In genomic region chr4:89324671-89325070, GRCh38 we compare ENCODE assay signal across 9 cellular contexts. TPM values are rescaled to one million over a fixed set of nuclear protein-coding genes. Genes with fewer than 3 reads are reported as not detected.
DNase-seq lines count a peak whose midpoint lies in the region; ATAC-seq and TF ChIP-seq lines count a peak whose summit lies in the region.
"Had no signal": no experiment of that assay in that cellular context is flagged by ENCODE, and none has a peak within 500 bp of the region (broad histone marks: within the 10 kb centered on the region; RNA-seq: fewer than 3 reads in every experiment).

No MANE protein-coding gene starts in this region.

- peak overlapping the region; percentile 41 for H3K4me2 ChIP-seq in Karpas-422 (ENCODE audit: low read depth, low read length, poor library complexity, severe bottlenecking)

- 0 out of 2 replicates have a peak overlapping the region, but pooled peaks have one; percentile 4 for H3K9ac ChIP-seq in Karpas-422 (ENCODE audit: low read length)

- H3K4me1 ChIP-seq in Karpas-422 (ENCODE audit: low read length), result peaks cover 29% of the 10 kb centered on the region

- H3K27ac ChIP-seq in Karpas-422 (ENCODE audit: low read length), result peak overlapping the region; percentile 79

- H3K4me3 ChIP-seq in Karpas-422 (ENCODE audit: low read length) (0 out of 2 replicates have a peak overlapping the region, but pooled peaks have one; percentile 8), foreskin fibroblast (ENCODE audit: low read depth in 1 of 2, low read length in 2 of 2) (no peak overlapping the region)
- H3K4me3 ChIP-seq: skin epidermis had no signal

- H3K79me2 ChIP-seq in Karpas-422 (ENCODE audit: low read length), result no peaks in the 10 kb centered on the region

- peak overlapping the region; percentile 12; the same call in 1 of the 2 replicates for H2AFZ ChIP-seq in Karpas-422 (ENCODE audit: low read length)

- H3K9me3 ChIP-seq in Karpas-422 (ENCODE audit: low read length), result no peaks in the 10 kb centered on the region

- peak; percentile 38 for DNase-seq in GM10266 (ENCODE audit: extremely low spot score)
- DNase-seq in Karpas-422, result peak; percentile 90
- DNase-seq in foreskin fibroblast, result peak; percentile 23 to 26
- DNase-seq in stimulated activated CD4-positive, alpha-beta T cell treated with anti-CD3 and anti-CD28 coated beads, Interleukin-2, amount 100 ng/mL, for 24 hours, result no peak
- DNase-seq in stimulated activated CD4-positive, alpha-beta T cell treated with anti-CD3 and anti-CD28 coated beads, Interleukin-4, amount 100 ng/mL, for 1 hour, result no peak
- DNase-seq in activated naive CD4-positive, alpha-beta T cell treated with Interleukin-2 at 50 U/mL for 16 hours, result no peak
- DNase-seq in NCI-H1092 treated with DMSO at 0.1 percent for 48 hours (lab: John Stamatoyannopoulos, UW), result no peak

- ATAC-seq in GM21528 (IDR thresholded peaks at IDR 0.05; ENCODE audit: low FRiP score, unreplicated experiment), result peak; percentile 76

- no peak for TF ChIP-seq CTCF in GM10266 (IDR thresholded peaks at IDR 0.05; ENCODE audit: control insufficient read depth, insufficient read depth, low read depth, missing control alignments)
- TF ChIP-seq CTCF in foreskin fibroblast (IDR thresholded peaks at IDR 0.05; ENCODE audit: low read depth, low read length), result no peak

- no peaks in the 10 kb centered on the region for H4K20me1 ChIP-seq in Karpas-422 (ENCODE audit: insufficient read depth, low read depth, low read length)

- H3K36me3 ChIP-seq in Karpas-422 (ENCODE audit: insufficient read depth, low read length), result no peaks in the 10 kb centered on the region

- no peaks in the 10 kb centered on the region for H3K9me2 ChIP-seq in Karpas-422 (replicated peaks; ENCODE audit: insufficient read depth, low read length)

- H3K27me3 ChIP-seq in Karpas-422 (ENCODE audit: low read length), result no peaks in the 10 kb centered on the region

RNA-seq across cellular contexts. Expression of gene GPRIN3, which starts 17.1 kb away (rescaled TPM):
- 0.40 and 0.63 TPM in 2 replicates for total RNA-seq in Karpas-422 (2014; rRNA removed; shearing (Covaris generic); ENCODE audit: low replicate concordance)

Comparison
In these comparisons a context has a peak if more than half of its experiments do, and no peak if none do; other contexts are left out.
1. DNase-seq: peak in GM10266 (single experiment), Karpas-422 (single experiment) and foreskin fibroblast (2 of 2); none in stimulated activated CD4-positive, alpha-beta T cell treated with anti-CD3 and anti-CD28 coated beads, Interleukin-2, amount 100 ng/mL, for 24 hours (0 of 2), stimulated activated CD4-positive, alpha-beta T cell treated with anti-CD3 and anti-CD28 coated beads, Interleukin-4, amount 100 ng/mL, for 1 hour (single experiment), activated naive CD4-positive, alpha-beta T cell treated with Interleukin-2 at 50 U/mL for 16 hours (single experiment) and NCI-H1092 treated with DMSO at 0.1 percent for 48 hours (single experiment).